ENCODE assay signal across 26 cellular contexts in genomic region chr2:225431387-225431786, GRCh38. TPM values are rescaled to one million over a fixed set of nuclear protein-coding genes. Genes with fewer than 3 reads are reported as not detected.
"Had no signal": no experiment of that assay in that cellular context is flagged by ENCODE, and none has a peak within 500 bp of the region (broad histone marks: within the 10 kb centered on the region; RNA-seq: fewer than 3 reads in every experiment).

No MANE protein-coding gene starts in this region.

- H3K36me3 ChIP-seq: brain microvascular endothelial cell, lower lobe of right lung, sigmoid colon, stomach, suprapubic skin, transverse colon, vagina had no signal

- H3K4me2 ChIP-seq: smooth muscle cell had no signal

- H3K4me1 ChIP-seq: lower lobe of right lung, sigmoid colon, suprapubic skin, transverse colon, vagina had no signal

- H3K9me3 ChIP-seq: lower lobe of right lung, sigmoid colon, stomach, suprapubic skin, transverse colon, vagina had no signal

- DNase-seq: activated B cell treated with CpG ODN at 0.5 μM for 24 hours; activated CD4-positive, alpha-beta T cell treated with anti-CD3 and anti-CD28 coated beads for 36 hours; activated CD4-positive, alpha-beta T cell treated with anti-CD3 and anti-CD28 coated beads, Interleukin-2, amount 50 U/mL, for 4 hours; activated CD8-positive, alpha-beta memory T cell treated with anti-CD3 and anti-CD28 coated beads for 24 hours; activated CD8-positive, alpha-beta memory T cell treated with anti-CD3 and anti-CD28 coated beads, Interleukin-2, amount 50 U/mL, for 4 hours; activated T-cell treated with anti-CD3 and anti-CD28 coated beads, Interleukin-2, amount 50 U/mL, for 24 hours; aorta; brain microvascular endothelial cell; caudate nucleus; effector CD4-positive, alpha-beta T cell; erythroblast; kidney; lower lobe of right lung; mesendoderm; naive B cell; occipital lobe; posterior cingulate gyrus; retina; sigmoid colon; stimulated activated CD4-positive, alpha-beta T cell treated with anti-CD3 and anti-CD28 coated beads, Interleukin-15, amount 100 ng/mL, for 24 hours; stomach; transverse colon had no signal

- H3K27ac ChIP-seq: brain microvascular endothelial cell, lower lobe of right lung, sigmoid colon, stomach, suprapubic skin, transverse colon, vagina had no signal

- H3K4me3 ChIP-seq: lower lobe of right lung, sigmoid colon, smooth muscle cell, stomach, suprapubic skin, transverse colon, vagina had no signal

- FAIRE-seq: kidney had no signal

RNA-seq across cellular contexts. Expression of gene NYAP2, which starts 31.9 kb away (rescaled TPM):
- total RNA-seq: activated CD4-positive, alpha-beta T cell treated with anti-CD3 and anti-CD28 coated beads for 36 hours; fibroblast of lung; smooth muscle cell had no signal
